10 cellular contexts compared by ENCODE assay signal in the genomic region with DNA sequence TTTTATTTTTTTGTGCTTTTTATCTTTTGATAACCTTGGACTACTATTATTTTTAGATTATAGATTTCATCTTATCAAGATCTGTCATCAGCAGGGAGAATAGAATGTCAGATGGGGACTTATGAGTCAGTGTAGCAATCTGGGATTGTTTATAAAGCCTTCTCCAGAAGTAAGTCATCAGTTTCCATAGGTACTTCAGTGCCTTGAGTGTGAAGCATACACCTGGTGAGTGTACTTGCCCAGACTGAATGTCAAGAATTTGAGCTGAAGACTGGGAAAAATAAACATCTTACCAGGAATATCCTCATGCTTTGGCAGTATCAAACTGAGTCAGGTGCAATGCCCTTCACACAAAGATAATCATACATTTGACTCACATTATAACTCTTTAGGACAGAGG. TPM values are rescaled to one million over a fixed set of nuclear protein-coding genes. Genes with fewer than 3 reads are reported as not detected.
A peak's percentile ranks its signal among the peaks of the same experiment; 100 is the strongest.
DNase-seq lines count a peak whose midpoint lies in the region; ATAC-seq and TF ChIP-seq lines count a peak whose summit lies in the region.
"Had no signal": no experiment of that assay in that cellular context is flagged by ENCODE, and none has a peak within 500 bp of the region (broad histone marks: within the 10 kb centered on the region; RNA-seq: fewer than 3 reads in every experiment).

No MANE protein-coding gene starts in this region.

- no peaks in the 10 kb centered on the region; a peak in 1 of 7 replicates for H3K36me3 Mint-ChIP-seq in H9 (ENCODE audit: insufficient read depth in 1 of 3, low read depth in 3 of 3)

- intact Hi-C loops in esophagus squamous epithelium (cut with DNase I): no loop called here

- no peak overlapping the region for H3K27ac ChIP-seq in H9 (ENCODE audit: insufficient read length, low read depth, low read length)
- peak overlapping the region; percentile 62 for H3K27ac ChIP-seq in WERI-Rb-1
- no peak overlapping the region for H3K27ac ChIP-seq in esophagus squamous epithelium
- H3K27ac ChIP-seq: GM23248 had no signal

- no peak overlapping the region for H3K23ac ChIP-seq in H9 (ENCODE audit: insufficient read length, low read depth, low read length)

- H3K79me1 ChIP-seq in H9 (ENCODE audit: insufficient read depth, low read depth, low read length, poor library complexity, severe bottlenecking): no peaks in the 10 kb centered on the region

- TF ChIP-seq POLR2A in esophagus squamous epithelium (IDR thresholded peaks at IDR 0.05): no peak

- ATAC-seq in GM18909 (IDR thresholded peaks at IDR 0.05; ENCODE audit: poor library complexity, unreplicated experiment): no peak
- no peak for ATAC-seq in HG03571 (IDR thresholded peaks at IDR 0.05; ENCODE audit: unreplicated experiment)

- no peak overlapping the region for H3K14ac ChIP-seq in H9 (ENCODE audit: insufficient read depth, low read length)

- DNase-seq in BE2C (no peak), H9 (no peak), WERI-Rb-1 (no peak), kidney epithelial cell (ENCODE audit: low read depth) (peak; percentile 42), esophagus squamous epithelium (lab: John Stamatoyannopoulos, UW) (no peak)
- no peak for DNase-seq in stimulated activated CD4-positive, alpha-beta T cell treated with anti-CD3 and anti-CD28 coated beads, Interleukin-4, amount 100 ng/mL, for 4 hours
- DNase-seq: GF-D8 had no signal

- H3K4me1 Mint-ChIP-seq in H9: peaks cover 50 to 57% of the 10 kb centered on the region in 2 experiments

- H3K18ac ChIP-seq in H9 (ENCODE audit: insufficient read length, low read depth, low read length): no peak overlapping the region

- no peak overlapping the region for H3K9ac ChIP-seq in H9 (ENCODE audit: extremely low read depth, insufficient read length, low read length)
- H3K9ac ChIP-seq: GM23248 had no signal

- no peak overlapping the region for H4K91ac ChIP-seq in H9 (ENCODE audit: insufficient read length, low read depth, low read length)

- H3K27me3 Mint-ChIP-seq in H9 (ENCODE audit: low read depth): no peaks in the 10 kb centered on the region

- H3K4me3 ChIP-seq in BE2C (ENCODE audit: low read depth, low read length) (peak overlapping the region; percentile 79), WERI-Rb-1 (ENCODE audit: low read depth, low read length) (peak overlapping the region; percentile 66), kidney epithelial cell (ENCODE audit: low read depth, low read length) (no peak overlapping the region), esophagus squamous epithelium (no peak overlapping the region)

- H2BK20ac ChIP-seq in H9 (ENCODE audit: low read depth, low read length, poor library complexity, severe bottlenecking): no peak overlapping the region

- no peak overlapping the region for H4K8ac ChIP-seq in H9 (replicated peaks; ENCODE audit: insufficient read length, low read depth, low read length)

- H2AFZ ChIP-seq in H9 (ENCODE audit: low read length): no peak overlapping the region

- no peak overlapping the region for H2BK12ac ChIP-seq in H9 (ENCODE audit: insufficient read length, low read depth, low read length)

- peaks cover 6% of the 10 kb centered on the region; the same call in 1 of the 2 replicates for H3K79me2 ChIP-seq in H9 (ENCODE audit: insufficient read depth, low read length)

- no peaks in the 10 kb centered on the region for H3K27me3 ChIP-seq in BE2C
- H3K27me3 ChIP-seq in H9 (ENCODE audit: insufficient read depth, low read length): no peaks in the 10 kb centered on the region
- no peaks in the 10 kb centered on the region for H3K27me3 ChIP-seq in WERI-Rb-1 (ENCODE audit: insufficient read depth, low read depth, severe bottlenecking)
- H3K27me3 ChIP-seq in kidney epithelial cell (ENCODE audit: control insufficient read depth, insufficient read depth, low read length): no peaks in the 10 kb centered on the region
- H3K27me3 ChIP-seq in esophagus squamous epithelium: no peaks in the 10 kb centered on the region

- no peak overlapping the region; a peak in 1 of 7 replicates for H3K27ac Mint-ChIP-seq in H9

- no peaks in the 10 kb centered on the region for H3K9me3 ChIP-seq in BE2C
- no peaks in the 10 kb centered on the region for H3K9me3 ChIP-seq in H9 (ENCODE audit: control insufficient read depth, low read depth, low read length)
- no peaks in the 10 kb centered on the region for H3K9me3 ChIP-seq in WERI-Rb-1 (ENCODE audit: severe bottlenecking)
- H3K9me3 ChIP-seq in esophagus squamous epithelium: no peaks in the 10 kb centered on the region

- no peak overlapping the region for H2BK15ac ChIP-seq in H9 (ENCODE audit: low read depth, low read length)

- H3K4me1 ChIP-seq in BE2C (peaks cover 8% of the 10 kb centered on the region; the same call in 1 of the 2 replicates), H9 (ENCODE audit: insufficient read depth, low read length) (peaks cover 3% of the 10 kb centered on the region; the same call in 1 of the 2 replicates), esophagus squamous epithelium (peaks cover 0 to 50% (median 12%) of the 10 kb centered on the region in 3 donors)

- no peak overlapping the region for H2BK120ac ChIP-seq in H9 (ENCODE audit: low read depth, low read length, poor library complexity, severe bottlenecking)

- no peak overlapping the region for H3K4me2 ChIP-seq in H9 (ENCODE audit: insufficient read depth, insufficient read length, low read length)

- no peak for TF ChIP-seq CTCF in BE2C (IDR thresholded peaks at IDR 0.05; ENCODE audit: low read depth, low read length)
- no peak for TF ChIP-seq CTCF in H9 (conservative IDR thresholded peaks at IDR 0.05)
- no peak for TF ChIP-seq CTCF in WERI-Rb-1 (IDR thresholded peaks at IDR 0.05; ENCODE audit: low read depth, low read length)
- TF ChIP-seq CTCF in kidney epithelial cell (IDR thresholded peaks at IDR 0.05; ENCODE audit: insufficient read depth, low read length, poor library complexity, severe bottlenecking): no peak
- TF ChIP-seq CTCF in esophagus squamous epithelium (IDR thresholded peaks at IDR 0.05): no peak

- H3K4me3 Mint-ChIP-seq in H9: peak overlapping the region; percentile 79 to 88

- H3K4ac ChIP-seq in H9 (ENCODE audit: low read depth, low read length): no peak overlapping the region

- H3K23me2 ChIP-seq in H9 (ENCODE audit: insufficient read length, low read depth, low read length, poor library complexity, severe bottlenecking): peaks cover 3% of the 10 kb centered on the region

- H2BK5ac ChIP-seq in H9 (ENCODE audit: insufficient read length, low read length): no peak overlapping the region

- H4K5ac ChIP-seq in H9 (ENCODE audit: insufficient read length, low read depth, low read length): no peak overlapping the region

- H3K56ac ChIP-seq in H9 (ENCODE audit: insufficient read length, low read depth, low read length): no peak overlapping the region

- no peak overlapping the region for H3T11ph ChIP-seq in H9 (ENCODE audit: low read length)

- H3K36me3 ChIP-seq in BE2C: no peaks in the 10 kb centered on the region
- H3K36me3 ChIP-seq in WERI-Rb-1: peaks cover 14% of the 10 kb centered on the region
- no peaks in the 10 kb centered on the region for H3K36me3 ChIP-seq in kidney epithelial cell (ENCODE audit: control insufficient read depth, insufficient read depth, low read length)
- H3K36me3 ChIP-seq in esophagus squamous epithelium: no peaks in the 10 kb centered on the region

- no peak overlapping the region for H2AK5ac ChIP-seq in H9 (ENCODE audit: insufficient read length, low read length)

- no peaks in the 10 kb centered on the region for H4K20me1 ChIP-seq in H9 (ENCODE audit: control insufficient read depth, insufficient read depth, insufficient read length)

- no peaks in the 10 kb centered on the region for H3K9me3 Mint-ChIP-seq in H9

RNA-seq across cellular contexts. Expression of a gene that starts 2.2 kb away (rescaled TPM):
- polyA plus RNA-seq in BE2C (2012; ENCODE audit: insufficient read depth, insufficient read length, low read depth): 38.5 TPM
- total RNA-seq in H9 (2021) (19.4 and 21.6 TPM in 2 replicates), kidney epithelial cell (13.0 and 15.8 TPM in 2 replicates), esophagus squamous epithelium (10 to 100 TPM in 2 of 4 donors, 1 to 10 TPM in 2; 2.3 to 28.3 (median 10.8) TPM)

Comparison
In these comparisons a context has a peak if more than half of its experiments do, and no peak if none do; other contexts are left out.
1. H3K4me3 ChIP-seq: peak in BE2C (single experiment) and WERI-Rb-1 (single experiment); none in kidney epithelial cell (single experiment) and esophagus squamous epithelium (0 of 4).